ENCODE assay signal across 1 cellular context in genomic region chr11:20672575-20672974, GRCh38.
TF ChIP-seq lines count a peak whose summit lies in the region.

No MANE protein-coding gene starts in this region.

TF ChIP-seq in Ishikawa, 13 proteins besides CTCF, POLR2A, EP300 and RAD21 (continued from another document):
- TF ChIP-seq REST (IDR thresholded peaks at IDR 0.05; ENCODE audit: low read depth): no peak
- TF ChIP-seq ZBTB7A (IDR thresholded peaks at IDR 0.05; ENCODE audit: low read depth): no peak
- no peak for TF ChIP-seq USF1 (IDR thresholded peaks at IDR 0.05)
- no peak for TF ChIP-seq TEAD4 (IDR thresholded peaks at IDR 0.05)
- TF ChIP-seq EGR1 (IDR thresholded peaks at IDR 0.05): no peak
- TF ChIP-seq MAX (IDR thresholded peaks at IDR 0.05): no peak
- TF ChIP-seq FOXM1 (IDR thresholded peaks at IDR 0.05; ENCODE audit: borderline replicate concordance, low read depth): no peak
- no peak for TF ChIP-seq YY1 (IDR thresholded peaks at IDR 0.05; ENCODE audit: low read depth)
- no peak for TF ChIP-seq NFIC (IDR thresholded peaks at IDR 0.05)
